27 cellular contexts compared by ENCODE assay signal in the genomic region with DNA sequence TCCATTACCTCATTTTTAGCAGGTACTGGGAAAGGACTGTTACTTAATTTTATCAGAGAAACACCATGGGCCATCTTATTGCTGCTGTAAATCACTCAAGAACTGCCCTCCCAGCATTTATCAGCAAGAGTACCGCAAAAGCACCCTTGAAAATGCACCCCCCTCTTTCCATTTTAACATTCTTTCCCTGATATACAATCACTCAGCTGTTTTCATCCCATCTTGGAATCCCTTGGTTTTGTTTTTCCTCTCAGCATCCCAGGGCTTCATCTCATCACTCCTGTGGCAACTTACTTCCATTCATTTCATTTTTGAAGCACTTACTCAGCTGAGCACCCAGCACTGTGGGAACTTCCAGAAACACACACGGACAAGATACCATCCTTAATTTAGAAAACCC. TPM values are rescaled to one million over a fixed set of nuclear protein-coding genes. Genes with fewer than 3 reads are reported as not detected.
DNase-seq lines count a peak whose midpoint lies in the region; ATAC-seq and TF ChIP-seq lines count a peak whose summit lies in the region.
"Had no signal": no experiment of that assay in that cellular context is flagged by ENCODE, and none has a peak within 500 bp of the region (broad histone marks: within the 10 kb centered on the region; RNA-seq: fewer than 3 reads in every experiment).

No MANE protein-coding gene starts in this region.

- H3K9ac ChIP-seq in BLaER1 (no peak overlapping the region), neural progenitor cell (no peak overlapping the region)
- H3K9ac ChIP-seq: parathyroid adenoma had no signal

- H3K4me1 Mint-ChIP-seq in GM23338 (peaks cover 32% of the 10 kb centered on the region), endothelial cell (ENCODE audit: unreplicated experiment) (peaks cover 27% of the 10 kb centered on the region), neural progenitor cell (no peaks in the 10 kb centered on the region)
- H3K4me1 Mint-ChIP-seq: activated CD4-positive, alpha-beta T cell treated with anti-CD3 and anti-CD28 coated beads for 36 hours; CD4-positive, alpha-beta memory T cell; central memory CD8-positive, alpha-beta T cell had no signal

- H2AFZ ChIP-seq in GM23338 (no peak overlapping the region), neural progenitor cell (replicated peaks) (peak overlapping the region; percentile 64)
- H2AFZ ChIP-seq: parathyroid adenoma had no signal

- H3K9me3 Mint-ChIP-seq in GM23338, result no peaks in the 10 kb centered on the region; the same call in 2 of the 3 replicates
- H3K9me3 Mint-ChIP-seq in endothelial cell (ENCODE audit: unreplicated experiment), result no peaks in the 10 kb centered on the region
- H3K9me3 Mint-ChIP-seq in neural progenitor cell, result no peaks in the 10 kb centered on the region
- H3K9me3 Mint-ChIP-seq: CD4-positive, alpha-beta memory T cell; central memory CD8-positive, alpha-beta T cell; type B pancreatic cell had no signal

- peaks cover 18% of the 10 kb centered on the region for H3K36me3 ChIP-seq in BLaER1
- no peaks in the 10 kb centered on the region for H3K36me3 ChIP-seq in GM23338 (ENCODE audit: insufficient read depth)
- no peaks in the 10 kb centered on the region for H3K36me3 ChIP-seq in neural progenitor cell
- no peaks in the 10 kb centered on the region for H3K36me3 ChIP-seq in right atrium auricular region
- H3K36me3 ChIP-seq: HAP-1, spleen had no signal

- H3K4me1 ChIP-seq in BLaER1, result peaks cover 12% of the 10 kb centered on the region
- peaks cover 18% of the 10 kb centered on the region for H3K4me1 ChIP-seq in GM23338 (ENCODE audit: insufficient read depth)
- H3K4me1 ChIP-seq in neural progenitor cell, result peaks cover 28% of the 10 kb centered on the region
- peaks cover 0 to 5% of the 10 kb centered on the region in 2 donors for H3K4me1 ChIP-seq in right atrium auricular region
- H3K4me1 ChIP-seq: HAP-1, parathyroid adenoma had no signal

- no peaks in the 10 kb centered on the region for H3F3A ChIP-seq in GM23338 (replicated peaks; ENCODE audit: low read depth)
- no peaks in the 10 kb centered on the region for H3F3A ChIP-seq in neural progenitor cell (ENCODE audit: low read depth)

- TF ChIP-seq CTCF in GM23338 (conservative IDR thresholded peaks at IDR 0.05; ENCODE audit: low read depth in 2 of 2) (no peak), endothelial cell (IDR thresholded peaks at IDR 0.05; ENCODE audit: unreplicated experiment) (no peak), neural progenitor cell (IDR thresholded peaks at IDR 0.05) (no peak), right atrium auricular region (IDR thresholded peaks at IDR 0.05) (no peak)

- H3K4me3 ChIP-seq in BLaER1 (no peak overlapping the region), GM23338 (no peak overlapping the region), neural progenitor cell (no peak overlapping the region), right atrium auricular region (no peak overlapping the region)
- H3K4me3 ChIP-seq: HAP-1, lung, mucosa of descending colon, SK-N-MC, spleen had no signal

- H3K4me3 Mint-ChIP-seq in GM23338 (no peak overlapping the region), endothelial cell (ENCODE audit: unreplicated experiment) (no peak overlapping the region), neural progenitor cell (no peak overlapping the region)
- H3K4me3 Mint-ChIP-seq: activated CD4-positive, alpha-beta T cell treated with anti-CD3 and anti-CD28 coated beads for 36 hours; activated CD8-positive, alpha-beta T cell treated with anti-CD3 and anti-CD28 coated beads, Interleukin-2, amount 10 ng/mL, durations not matched to agents 7 days and 5 days; CD4-positive, alpha-beta memory T cell; central memory CD8-positive, alpha-beta T cell; type B pancreatic cell had no signal

- H3K27me3 ChIP-seq in BLaER1, result no peaks in the 10 kb centered on the region
- H3K27me3 ChIP-seq in GM23338 (ENCODE audit: insufficient read depth), result no peaks in the 10 kb centered on the region
- H3K27me3 ChIP-seq in neural progenitor cell, result no peaks in the 10 kb centered on the region
- no peaks in the 10 kb centered on the region for H3K27me3 ChIP-seq in right atrium auricular region
- H3K27me3 ChIP-seq: spleen had no signal

- no peaks in the 10 kb centered on the region for H3K27me3 Mint-ChIP-seq in GM23338 (ENCODE audit: insufficient read depth, low read depth, poor library complexity)
- H3K27me3 Mint-ChIP-seq in endothelial cell (ENCODE audit: unreplicated experiment), result no peaks in the 10 kb centered on the region
- H3K27me3 Mint-ChIP-seq in neural progenitor cell (ENCODE audit: insufficient read depth, low read depth), result peaks cover 3% of the 10 kb centered on the region
- H3K27me3 Mint-ChIP-seq: type B pancreatic cell had no signal

- H3K9me2 ChIP-seq in GM23338 (ENCODE audit: insufficient read depth), result no peaks in the 10 kb centered on the region

- H3K27ac ChIP-seq in BLaER1 (no peak overlapping the region), GM23338 (ENCODE audit: low read depth) (peak overlapping the region; percentile 35; the same call in 1 of the 2 replicates), neural progenitor cell (no peak overlapping the region), right atrium auricular region (no peak overlapping the region)
- H3K27ac ChIP-seq: parathyroid adenoma, RWPE1, SK-N-MC had no signal

- H3K79me2 ChIP-seq in GM23338 (replicated peaks; ENCODE audit: insufficient read depth), result peaks cover 24% of the 10 kb centered on the region
- H3K79me2 ChIP-seq in neural progenitor cell (ENCODE audit: low read depth), result no peaks in the 10 kb centered on the region
- H3K79me2 ChIP-seq: parathyroid adenoma had no signal

- H3K9me3 ChIP-seq in BLaER1 (no peaks in the 10 kb centered on the region), neural progenitor cell (ENCODE audit: low read depth) (no peaks in the 10 kb centered on the region), right atrium auricular region (no peaks in the 10 kb centered on the region)
- H3K9me3 ChIP-seq: HAP-1, mucosa of descending colon, spleen had no signal

- DNase-seq in GM23338 (ENCODE audit: low spot score), result no peak
- DNase-seq in endothelial cell (ENCODE audit: low spot score), result no peak
- DNase-seq in neural progenitor cell (ENCODE audit: low spot score), result no peak
- DNase-seq in right atrium auricular region (ENCODE audit: low spot score), result no peak
- DNase-seq in COR-L47 (lab: John Stamatoyannopoulos, UW), result no peak
- DNase-seq in Right ventricle myocardium superior, result no peak
- DNase-seq: activated CD4-positive, alpha-beta T cell treated with anti-CD3 and anti-CD28 coated beads for 36 hours; activated CD8-positive, alpha-beta T cell treated with anti-CD3 and anti-CD28 coated beads, Interleukin-2, amount 10 ng/mL, durations not matched to agents 7 days and 5 days; activated effector memory CD4-positive, alpha-beta T cell treated with anti-CD3 and anti-CD28 coated beads, Interleukin-2, amount 50 U/mL, for 16 hours; activated T-cell treated with anti-CD3 and anti-CD28 coated beads for 4 hours; CD4-positive, alpha-beta memory T cell; dermis blood vessel endothelial cell; GF-D8; kidney glomerular epithelial cell; MM.1S; mucosa of descending colon; NCI-H1417 treated with DMSO at 0.1 percent for 48 hours; spleen; stimulated activated CD4-positive, alpha-beta T cell treated with anti-CD3 and anti-CD28 coated beads, Interleukin-2, amount 100 ng/mL, for 48 hours had no signal

- intact Hi-C loops in Right ventricle myocardium superior (cut with DNase I), result no loop called here

- H3K27ac Mint-ChIP-seq in GM23338, result no peak overlapping the region; the same call in 1 of the 2 replicates
- peak overlapping the region; percentile 39 for H3K27ac Mint-ChIP-seq in endothelial cell (ENCODE audit: unreplicated experiment)
- no peak overlapping the region for H3K27ac Mint-ChIP-seq in neural progenitor cell
- H3K27ac Mint-ChIP-seq: activated CD4-positive, alpha-beta T cell treated with anti-CD3 and anti-CD28 coated beads for 36 hours; activated CD8-positive, alpha-beta T cell treated with anti-CD3 and anti-CD28 coated beads, Interleukin-2, amount 10 ng/mL, durations not matched to agents 7 days and 5 days; CD4-positive, alpha-beta memory T cell; type B pancreatic cell had no signal

- peak overlapping the region; percentile 16 for H3K4me2 ChIP-seq in BLaER1
- no peak overlapping the region; the same call in 1 of the 2 replicates for H3K4me2 ChIP-seq in GM23338
- H3K4me2 ChIP-seq in neural progenitor cell, result peak overlapping the region; percentile 29

- H4K20me1 ChIP-seq in BLaER1 (peaks cover 18% of the 10 kb centered on the region), GM23338 (replicated peaks; ENCODE audit: insufficient read depth) (no peaks in the 10 kb centered on the region), neural progenitor cell (ENCODE audit: low read depth) (no peaks in the 10 kb centered on the region)

- ATAC-seq in GM23338 (no peak), Right ventricle myocardium superior (ENCODE audit: poor library complexity) (no peak)
- ATAC-seq: activated CD4-positive, alpha-beta T cell treated with anti-CD3 and anti-CD28 coated beads for 36 hours; activated CD8-positive, alpha-beta T cell treated with anti-CD3 and anti-CD28 coated beads, Interleukin-2, amount 10 ng/mL, durations not matched to agents 7 days and 5 days; mucosa of descending colon had no signal

- peaks cover 3% of the 10 kb centered on the region; the same call in 2 of the 3 replicates for H3K36me3 Mint-ChIP-seq in GM23338 (ENCODE audit: low read depth)
- H3K36me3 Mint-ChIP-seq in endothelial cell (ENCODE audit: low read depth, unreplicated experiment), result no peaks in the 10 kb centered on the region
- no peaks in the 10 kb centered on the region for H3K36me3 Mint-ChIP-seq in neural progenitor cell
- H3K36me3 Mint-ChIP-seq: CD4-positive, alpha-beta memory T cell; type B pancreatic cell had no signal

TF ChIP-seq in GM23338, 12 proteins besides CTCF, POLR2A, EP300 and RAD21:
- TF ChIP-seq, protein P1, sequence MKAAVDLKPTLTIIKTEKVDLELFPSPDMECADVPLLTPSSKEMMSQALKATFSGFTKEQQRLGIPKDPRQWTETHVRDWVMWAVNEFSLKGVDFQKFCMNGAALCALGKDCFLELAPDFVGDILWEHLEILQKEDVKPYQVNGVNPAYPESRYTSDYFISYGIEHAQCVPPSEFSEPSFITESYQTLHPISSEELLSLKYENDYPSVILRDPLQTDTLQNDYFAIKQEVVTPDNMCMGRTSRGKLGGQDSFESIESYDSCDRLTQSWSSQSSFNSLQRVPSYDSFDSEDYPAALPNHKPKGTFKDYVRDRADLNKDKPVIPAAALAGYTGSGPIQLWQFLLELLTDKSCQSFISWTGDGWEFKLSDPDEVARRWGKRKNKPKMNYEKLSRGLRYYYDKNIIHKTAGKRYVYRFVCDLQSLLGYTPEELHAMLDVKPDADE (IDR thresholded peaks at IDR 0.05), result no peak
- TF ChIP-seq ZNF331 (CRISPR knock-in tag; IDR thresholded peaks at IDR 0.05; ENCODE audit: low read depth), result no peak

RNA-seq across cellular contexts. Expression of a gene that starts 36.5 kb away (rescaled TPM):
- total RNA-seq in GM23338 (2014; rRNA removed; shearing (Covaris generic)), result 13.1 and 17.7 TPM in 2 replicates
- 6.3 and 7.1 TPM in 2 replicates for polyA plus RNA-seq in GM23338 (2016; fragmentation: Nextera tagmentation; extraction: Ambion mirVana)
- total RNA-seq in endothelial cell (ENCODE audit: unreplicated experiment), result 135 TPM
- total RNA-seq in neural progenitor cell (ENCODE audit: low replicate concordance), result 4.6 and 5.7 TPM in 2 replicates
- 10 to 100 TPM; 19.4 to 32.5 TPM for total RNA-seq in right atrium auricular region
- total RNA-seq in Right ventricle myocardium superior, result 11.1 TPM
- total RNA-seq: CD4-positive, alpha-beta memory T cell had no signal
- polyA plus RNA-seq: CD4-positive, alpha-beta memory T cell had no signal
